Comparison of ENCODE assay signal across 9 cellular contexts in genomic region chr19:48271531-48272151, GRCh38. TPM values are rescaled to one million over a fixed set of nuclear protein-coding genes. Genes with fewer than 3 reads are reported as not detected.
DNase-seq lines count a peak whose midpoint lies in the region; ATAC-seq and TF ChIP-seq lines count a peak whose summit lies in the region.
"Had no signal": no experiment of that assay in that cellular context is flagged by ENCODE, and none has a peak within 500 bp of the region (broad histone marks: within the 10 kb centered on the region; RNA-seq: fewer than 3 reads in every experiment).

No MANE protein-coding gene starts in this region.

- DNase-seq in NCI-H82 (lab: John Stamatoyannopoulos, UW), result peak; percentile 64
- DNase-seq in NCI-H82 treated with DMSO at 0.1 percent for 48 hours (lab: John Stamatoyannopoulos, UW; ENCODE audit: unreplicated experiment), result no peak
- peak; percentile 86 for DNase-seq in NCI-H146 (lab: John Stamatoyannopoulos, UW)
- no peak for DNase-seq in activated T-helper 1 cell treated with anti-CD3 and anti-CD28 coated beads, Interleukin-12 subunit alpha, Interleukin-12 subunit beta, Interleukin-2, Interleukin-4 antibody, amounts not matched to agents 30 ng/mL and 10 ng/mL and 1 ng/mL, durations not matched to agents 14 hours and 24 hours and 36 hours (ENCODE audit: low spot score)
- peak; percentile 60 for DNase-seq in Right ventricle myocardium superior
- peak in 2 of 5 donors; percentile 35 to 45 for DNase-seq in ovary
- DNase-seq: DND-41 had no signal

- peak overlapping the region; percentile 81 for H3K4me3 Mint-ChIP-seq in activated T-helper 1 cell treated with anti-CD3 and anti-CD28 coated beads, Interleukin-12 subunit alpha, Interleukin-12 subunit beta, Interleukin-2, Interleukin-4 antibody, amounts not matched to agents 30 ng/mL and 10 ng/mL and 1 ng/mL, durations not matched to agents 14 hours and 24 hours and 36 hours

- no peaks in the 10 kb centered on the region for H3K9me3 Mint-ChIP-seq in activated T-helper 1 cell treated with anti-CD3 and anti-CD28 coated beads, Interleukin-12 subunit alpha, Interleukin-12 subunit beta, Interleukin-2, Interleukin-4 antibody, amounts not matched to agents 30 ng/mL and 10 ng/mL and 1 ng/mL, durations not matched to agents 14 hours and 24 hours and 36 hours

- peak overlapping the region; percentile 23 for H3K27ac Mint-ChIP-seq in activated T-helper 1 cell treated with anti-CD3 and anti-CD28 coated beads, Interleukin-12 subunit alpha, Interleukin-12 subunit beta, Interleukin-2, Interleukin-4 antibody, amounts not matched to agents 30 ng/mL and 10 ng/mL and 1 ng/mL, durations not matched to agents 14 hours and 24 hours and 36 hours

- H3K4me1 Mint-ChIP-seq in activated T-helper 1 cell treated with anti-CD3 and anti-CD28 coated beads, Interleukin-12 subunit alpha, Interleukin-12 subunit beta, Interleukin-2, Interleukin-4 antibody, amounts not matched to agents 30 ng/mL and 10 ng/mL and 1 ng/mL, durations not matched to agents 14 hours and 24 hours and 36 hours (ENCODE audit: low read depth), result peaks cover 13% of the 10 kb centered on the region

- peaks cover 3% of the 10 kb centered on the region for H3K4me1 ChIP-seq in ovary (ENCODE audit: insufficient read depth)

- ATAC-seq in Right ventricle myocardium superior (ENCODE audit: poor library complexity) (peak; percentile 75), GM19455 (IDR thresholded peaks at IDR 0.05; ENCODE audit: unreplicated experiment) (no peak), HG03460 (IDR thresholded peaks at IDR 0.05; ENCODE audit: unreplicated experiment) (no peak)

- no peaks in the 10 kb centered on the region for H3K9me3 ChIP-seq in ovary

- no peaks in the 10 kb centered on the region for H3K36me3 Mint-ChIP-seq in activated T-helper 1 cell treated with anti-CD3 and anti-CD28 coated beads, Interleukin-12 subunit alpha, Interleukin-12 subunit beta, Interleukin-2, Interleukin-4 antibody, amounts not matched to agents 30 ng/mL and 10 ng/mL and 1 ng/mL, durations not matched to agents 14 hours and 24 hours and 36 hours (ENCODE audit: low read depth)

- H3K27me3 Mint-ChIP-seq in activated T-helper 1 cell treated with anti-CD3 and anti-CD28 coated beads, Interleukin-12 subunit alpha, Interleukin-12 subunit beta, Interleukin-2, Interleukin-4 antibody, amounts not matched to agents 30 ng/mL and 10 ng/mL and 1 ng/mL, durations not matched to agents 14 hours and 24 hours and 36 hours (ENCODE audit: insufficient read depth), result peaks cover 21% of the 10 kb centered on the region

- H3K27me3 ChIP-seq in ovary, result no peaks in the 10 kb centered on the region

- TF ChIP-seq EP300 in ovary (IDR thresholded peaks at IDR 0.05), result no peak

- no peak for TF ChIP-seq POLR2A in ovary (IDR thresholded peaks at IDR 0.05)

- H3K27ac ChIP-seq in ovary, result no peak overlapping the region

- no peaks in the 10 kb centered on the region for H3K36me3 ChIP-seq in ovary

- no peak for TF ChIP-seq CTCF in ovary (IDR thresholded peaks at IDR 0.05)

- intact Hi-C loops in activated T-helper 1 cell treated with anti-CD3 and anti-CD28 coated beads, Interleukin-12 subunit alpha, Interleukin-12 subunit beta, Interleukin-2, Interleukin-4 antibody, amounts not matched to agents 30 ng/mL and 10 ng/mL and 1 ng/mL, durations not matched to agents 14 hours and 24 hours and 36 hours (cut with micrococcal nuclease), result loop anchor here (1.0 kb wide), 1 partner anchor 20 kb away; no protein-coding TSS in a partner anchor
- intact Hi-C loops in Right ventricle myocardium superior (cut with DNase I) (no loop called here), ovary (cut with DNase I) (no loop called here)

- H3K4me3 ChIP-seq in ovary, result peak overlapping the region; percentile 34

- WGBS in ovary, 3 donors, result 2 to 3% (median 2%) methylated on average over 40 of the region's 40 CpGs

RNA-seq across cellular contexts. Expression of gene ZNF114, which starts 1.8 kb away (rescaled TPM):
- 0.37 and 0.41 TPM in 2 replicates for total RNA-seq in activated T-helper 1 cell treated with anti-CD3 and anti-CD28 coated beads, Interleukin-12 subunit alpha, Interleukin-12 subunit beta, Interleukin-2, Interleukin-4 antibody, amounts not matched to agents 30 ng/mL and 10 ng/mL and 1 ng/mL, durations not matched to agents 14 hours and 24 hours and 36 hours
- total RNA-seq in Right ventricle myocardium superior, result 0.51 TPM
- total RNA-seq in ovary, result under 1 TPM in 5 of 7 donors, not detected in 2; 0.20 to 0.71 (median 0.67) TPM
- polyA plus RNA-seq in ovary, result 1 to 10 TPM in 1 of 2 donors, under 1 TPM in 1; 0.19 to 1.1 TPM

RNA-seq across cellular contexts. Expression of gene CARD8, which starts 15.9 kb away (rescaled TPM):
- 117 and 130 TPM in 2 replicates for total RNA-seq in activated T-helper 1 cell treated with anti-CD3 and anti-CD28 coated beads, Interleukin-12 subunit alpha, Interleukin-12 subunit beta, Interleukin-2, Interleukin-4 antibody, amounts not matched to agents 30 ng/mL and 10 ng/mL and 1 ng/mL, durations not matched to agents 14 hours and 24 hours and 36 hours
- total RNA-seq in Right ventricle myocardium superior (27.1 TPM), ovary (10 to 100 TPM; 10.0 to 36.0 (median 24.9) TPM)
- 10 to 100 TPM; 20.8 to 48.0 TPM for polyA plus RNA-seq in ovary

RNA-seq across cellular contexts. Expression of gene EMP3, which starts 53.7 kb away (rescaled TPM):
- total RNA-seq in activated T-helper 1 cell treated with anti-CD3 and anti-CD28 coated beads, Interleukin-12 subunit alpha, Interleukin-12 subunit beta, Interleukin-2, Interleukin-4 antibody, amounts not matched to agents 30 ng/mL and 10 ng/mL and 1 ng/mL, durations not matched to agents 14 hours and 24 hours and 36 hours, result 249 and 253 TPM in 2 replicates
- total RNA-seq in Right ventricle myocardium superior (41.8 TPM), ovary (100 to 1,000 TPM in 5 of 7 donors, 10 to 100 TPM in 2; 23.2 to 148 (median 120) TPM)
- 100 to 1,000 TPM in 1 of 2 donors, 10 to 100 TPM in 1; 92.5 to 163 TPM for polyA plus RNA-seq in ovary

Comparison
In these comparisons a context has a peak if more than half of its experiments do, and no peak if none do; other contexts are left out.
1. DNase-seq: peak in NCI-H82 (single experiment), NCI-H146 (single experiment) and Right ventricle myocardium superior (single experiment); none in NCI-H82 treated with DMSO at 0.1 percent for 48 hours (single experiment) and activated T-helper 1 cell treated with anti-CD3 and anti-CD28 coated beads, Interleukin-12 subunit alpha, Interleukin-12 subunit beta, Interleukin-2, Interleukin-4 antibody, amounts not matched to agents 30 ng/mL and 10 ng/mL and 1 ng/mL, durations not matched to agents 14 hours and 24 hours and 36 hours (single experiment).